ENCODE assay signal across 17 cellular contexts in genomic region chr10:115871855-115872254, GRCh38.
DNase-seq lines count a peak whose midpoint lies in the region; ATAC-seq and TF ChIP-seq lines count a peak whose summit lies in the region.
"Had no signal": no experiment of that assay in that cellular context is flagged by ENCODE, and none has a peak within 500 bp of the region (broad histone marks: within the 10 kb centered on the region; RNA-seq: fewer than 3 reads in every experiment).

No MANE protein-coding gene starts in this region.

- H3K4me1 ChIP-seq in A673 (ENCODE audit: insufficient read depth, low read length, poor library complexity, severe bottlenecking), result peaks cover 7% of the 10 kb centered on the region
- H3K4me1 ChIP-seq in SK-N-SH (ENCODE audit: control insufficient read depth in 1 of 2, insufficient read depth in 2 of 2, low read depth in 1 of 2, low read length in 1 of 2), result peaks cover 0 to 3% of the 10 kb centered on the region in 2 experiments; a peak in 1 of 4 replicates

- WGBS in SK-N-SH (ENCODE audit: low lambda C conversion rate), result 23% methylated on average over 1 of the region's 1 CpG

- H3K4me3 ChIP-seq in A673 (ENCODE audit: low read depth, low read length, poor library complexity, severe bottlenecking) (no peak overlapping the region), SK-N-SH (ENCODE audit: low read depth in 2 of 2, low read length in 1 of 2) (no peak overlapping the region)
- H3K4me3 ChIP-seq: BLaER1, GM12878, GM23338 had no signal

- H3K27me3 ChIP-seq in A673 (replicated peaks; ENCODE audit: insufficient read depth, low read depth, low read length, poor library complexity) (peaks cover 13% of the 10 kb centered on the region), SK-N-SH (ENCODE audit: insufficient read depth) (no peaks in the 10 kb centered on the region)
- H3K27me3 ChIP-seq: BLaER1 had no signal

- no peaks in the 10 kb centered on the region for H3K9me3 ChIP-seq in A673 (ENCODE audit: low read depth, low read length, poor library complexity, severe bottlenecking)
- no peaks in the 10 kb centered on the region for H3K9me3 ChIP-seq in SK-N-SH
- H3K9me3 ChIP-seq: BLaER1, Caco-2 had no signal

- no peak overlapping the region for H3K4me2 ChIP-seq in SK-N-SH
- H3K4me2 ChIP-seq: BLaER1, GM23338 had no signal

- no peaks in the 10 kb centered on the region for H3K36me3 ChIP-seq in A673 (ENCODE audit: insufficient read depth, low read length, poor library complexity, severe bottlenecking)
- no peaks in the 10 kb centered on the region for H3K36me3 ChIP-seq in SK-N-SH (replicated peaks in 1 of 2; ENCODE audit: control insufficient read depth in 1 of 2, insufficient read depth in 2 of 2, low read length in 1 of 2)
- H3K36me3 ChIP-seq: BLaER1 had no signal

- no peaks in the 10 kb centered on the region for H4K20me1 ChIP-seq in SK-N-SH (ENCODE audit: insufficient read depth)
- H4K20me1 ChIP-seq: BLaER1 had no signal

- H3K79me2 ChIP-seq in SK-N-SH (ENCODE audit: insufficient read depth), result no peaks in the 10 kb centered on the region

- no peak for TF ChIP-seq RAD21 in SK-N-SH (IDR thresholded peaks at IDR 0.05; ENCODE audit: low read length)

- BruUV-seq in A673 (replicated peaks; lab: Mats Ljungman, UMichigan), result no TSS peak

- TF ChIP-seq EP300 in SK-N-SH (IDR thresholded peaks at IDR 0.05; ENCODE audit: borderline replicate concordance in 1 of 2, low read depth in 1 of 2, low read length in 1 of 2), result peak in 1 of 2 experiments; percentile 66; a peak in 2 of 4 replicates

- no peaks in the 10 kb centered on the region for H3K9me2 ChIP-seq in SK-N-SH

- no peaks in the 10 kb centered on the region for H3F3A ChIP-seq in SK-N-SH (replicated peaks; ENCODE audit: insufficient read depth)

- no peak overlapping the region for H2AFZ ChIP-seq in SK-N-SH (ENCODE audit: low read depth)
- H2AFZ ChIP-seq: GM23338 had no signal

- TF ChIP-seq CTCF in A673 (conservative IDR thresholded peaks at IDR 0.05; ENCODE audit: low read depth, low read length) (no peak), SK-N-SH (IDR thresholded peaks at IDR 0.05) (no peak)

- POLR2A ChIA-PET in A673 (lab: Charles Lee; ENCODE audit: low non-redundant PET) (no interaction called here), SK-N-SH (lab: Yijun Ruan, JAX) (no interaction called here)

- CTCF ChIA-PET in A673 (lab: Charles Lee), result no interaction called here
- CTCF ChIA-PET in SK-N-SH (lab: Yijun Ruan, JAX), result interaction anchor here (0.7 to 1.5 kb wide), 5 partner anchors 9 to 1020 kb away, joined by 3 to 6 read pairs (median 3); no protein-coding TSS in a partner anchor

- intact Hi-C loops in A673 (cut with micrococcal nuclease; ENCODE audit: unreplicated experiment), result no loop called here

- H3K9ac ChIP-seq in SK-N-SH, result no peak overlapping the region
- H3K9ac ChIP-seq: BLaER1 had no signal

- ATAC-seq in GM18867 (IDR thresholded peaks at IDR 0.05; ENCODE audit: unreplicated experiment), result no peak
- ATAC-seq: CD8-positive, alpha-beta T cell; GM12878; GM23338; HCT116 had no signal

- DNase-seq in A673 (ENCODE audit: low spot score), result peak; percentile 39
- peak; percentile 82 for DNase-seq in NCI-H82 (lab: John Stamatoyannopoulos, UW)
- DNase-seq in SK-N-SH, result peak; percentile 43
- peak; percentile 14 for DNase-seq in left kidney (ENCODE audit: low read depth, low spot score)
- DNase-seq in HUDEP-2 (lab: John Stamatoyannopoulos, UW; ENCODE audit: unreplicated experiment in 76 of 76), result no peak
- DNase-seq: CD4-positive, CD25-positive, alpha-beta regulatory T cell; CD8-positive, alpha-beta T cell; DMS153; DND-41; H9 had no signal

- no peak overlapping the region for H3K27ac ChIP-seq in A673 (ENCODE audit: low read depth, low read length, poor library complexity, severe bottlenecking)
- H3K27ac ChIP-seq in SK-N-SH (ENCODE audit: low read depth in 2 of 2, low read length in 1 of 2), result no peak overlapping the region
- H3K27ac ChIP-seq: BLaER1, C4-2B had no signal

TF ChIP-seq in SK-N-SH, 30 proteins besides CTCF, POLR2A, EP300 and RAD21:
- TF ChIP-seq ELF1 (IDR thresholded peaks at IDR 0.05), result no peak
- TF ChIP-seq NRF1 (IDR thresholded peaks at IDR 0.05; ENCODE audit: low read depth, low read length), result no peak
- TF ChIP-seq MXI1 (IDR thresholded peaks at IDR 0.05; ENCODE audit: low read depth, low read length), result no peak
- peak; percentile 58 for TF ChIP-seq GATA2 (CRISPR knock-in tag; IDR thresholded peaks at IDR 0.05)
- no peak for TF ChIP-seq FOSL2 (IDR thresholded peaks at IDR 0.05; ENCODE audit: borderline replicate concordance, low read depth)
- no peak for TF ChIP-seq TCF12 (IDR thresholded peaks at IDR 0.05)
- no peak for TF ChIP-seq POLR2AphosphoS5 (IDR thresholded peaks at IDR 0.05; ENCODE audit: low read depth, low read length)
- TF ChIP-seq RCOR1 (IDR thresholded peaks at IDR 0.05; ENCODE audit: low read length), result peak; percentile 86
- TF ChIP-seq IRF3 (IDR thresholded peaks at IDR 0.05; ENCODE audit: low read depth, low read length), result no peak
- TF ChIP-seq, protein P1, sequence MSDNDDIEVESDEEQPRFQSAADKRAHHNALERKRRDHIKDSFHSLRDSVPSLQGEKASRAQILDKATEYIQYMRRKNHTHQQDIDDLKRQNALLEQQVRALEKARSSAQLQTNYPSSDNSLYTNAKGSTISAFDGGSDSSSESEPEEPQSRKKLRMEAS (IDR thresholded peaks at IDR 0.05; ENCODE audit: low read depth), result no peak
- TF ChIP-seq SMC3 (IDR thresholded peaks at IDR 0.05; ENCODE audit: low read depth, low read length), result no peak
- TF ChIP-seq FOXJ3 (CRISPR knock-in tag; IDR thresholded peaks at IDR 0.05), result no peak
- TF ChIP-seq RXRA (IDR thresholded peaks at IDR 0.05; ENCODE audit: borderline replicate concordance, low read depth), result no peak
- TF ChIP-seq CHD2 (IDR thresholded peaks at IDR 0.05; ENCODE audit: low read length, partially characterized antibody), result peak; percentile 34
- 0 out of 2 replicates have a peak, but pooled peaks have one; percentile 20 for TF ChIP-seq TEAD4 (IDR thresholded peaks at IDR 0.05; ENCODE audit: borderline replicate concordance, insufficient read depth)

Comparison
In these comparisons a context has a peak if more than half of its experiments do, and no peak if none do; other contexts are left out.
1. DNase-seq: peak in A673 (single experiment), NCI-H82 (single experiment), SK-N-SH (single experiment) and left kidney (single experiment); none in HUDEP-2 (0 of 76).